In genomic region chr7:84194484-84195260, GRCh38 we compare ENCODE assay signal across 8 cellular contexts. TPM values are rescaled to one million over a fixed set of nuclear protein-coding genes. Genes with fewer than 3 reads are reported as not detected.
DNase-seq lines count a peak whose midpoint lies in the region; ATAC-seq and TF ChIP-seq lines count a peak whose summit lies in the region.

Gene SEMA3A, minus strand, starts transcription at chr7:84194789. Its CDS starts 203 bp downstream, at chr7:84194586.

- DNase-seq in DND-41, result peak; percentile 31
- no peak for DNase-seq in left lobe of liver (ENCODE audit: low spot score)
- no peak for DNase-seq in stimulated activated naive B cell treated with anti-CD40 and anti-IgM and Interleukin-4, amounts not matched to agents 10 μg/mL and 1 μg/mL and 100 μg/mL, for 72 hours
- no peak for DNase-seq in HK-2 (ENCODE audit: unreplicated experiment)

- ATAC-seq in DND-41 (ENCODE audit: insufficient read depth, low read depth), result peak; percentile 71
- ATAC-seq in SK-N-SH treated with all-trans-retinoic acid at 6 μM for 48 hours, result peak; percentile 84
- peak; percentile 46 for ATAC-seq in left lobe of liver
- ATAC-seq in stimulated activated naive B cell treated with anti-CD40 and anti-IgM and Interleukin-4, amounts not matched to agents 10 μg/mL and 1 μg/mL and 100 μg/mL, for 72 hours (replicated peaks), result peak; percentile 41 to 42
- no peak for ATAC-seq in HG02852 (IDR thresholded peaks at IDR 0.05; ENCODE audit: unreplicated experiment)

- H3K27ac Mint-ChIP-seq in dendritic cell treated with granulocyte-macrophage colony-stimulating factor and Interleukin-4, amounts not matched to agents 40 ng/mL and 50 ng/mL, for 4 days, result peak within 1 kb of the TSS; percentile 78
- no peak within 1 kb of the TSS for H3K27ac Mint-ChIP-seq in stimulated activated naive B cell treated with anti-CD40 and anti-IgM and Interleukin-4, amounts not matched to agents 10 μg/mL and 1 μg/mL and 100 μg/mL, for 72 hours

- intact Hi-C loops in dendritic cell treated with granulocyte-macrophage colony-stimulating factor and Interleukin-4, amounts not matched to agents 40 ng/mL and 50 ng/mL, for 4 days (cut with micrococcal nuclease), result no loop called here

- H3K27me3 Mint-ChIP-seq in dendritic cell treated with granulocyte-macrophage colony-stimulating factor and Interleukin-4, amounts not matched to agents 40 ng/mL and 50 ng/mL, for 4 days, result peaks cover 7% of the 10 kb centered on the region
- peaks cover 10 to 24% of the 10 kb centered on the region in 2 donors for H3K27me3 Mint-ChIP-seq in stimulated activated naive B cell treated with anti-CD40 and anti-IgM and Interleukin-4, amounts not matched to agents 10 μg/mL and 1 μg/mL and 100 μg/mL, for 72 hours

- TF ChIP-seq CTCF in DND-41 (IDR thresholded peaks at IDR 0.05; ENCODE audit: borderline replicate concordance, extremely low read depth, low read length, poor library complexity, severe bottlenecking), result no peak

- TF ChIP-seq RAD21 in Ishikawa (IDR thresholded peaks at IDR 0.05; ENCODE audit: low read depth), result no peak

- no peaks in the 10 kb centered on the region for H4K20me1 ChIP-seq in DND-41 (ENCODE audit: insufficient read depth, low read length)

- peak within 1 kb of the TSS; percentile 77 for H3K4me3 Mint-ChIP-seq in dendritic cell treated with granulocyte-macrophage colony-stimulating factor and Interleukin-4, amounts not matched to agents 40 ng/mL and 50 ng/mL, for 4 days
- H3K4me3 Mint-ChIP-seq in stimulated activated naive B cell treated with anti-CD40 and anti-IgM and Interleukin-4, amounts not matched to agents 10 μg/mL and 1 μg/mL and 100 μg/mL, for 72 hours, result peak within 1 kb of the TSS; percentile 74 to 76

- H2AFZ ChIP-seq in DND-41 (ENCODE audit: low read depth, low read length), result peak within 1 kb of the TSS; percentile 42; the same call in 1 of the 2 replicates

- H3K4me1 Mint-ChIP-seq in dendritic cell treated with granulocyte-macrophage colony-stimulating factor and Interleukin-4, amounts not matched to agents 40 ng/mL and 50 ng/mL, for 4 days (ENCODE audit: low read depth), result peaks cover 24% of the 10 kb centered on the region
- peaks cover 3 to 19% of the 10 kb centered on the region in 2 donors for H3K4me1 Mint-ChIP-seq in stimulated activated naive B cell treated with anti-CD40 and anti-IgM and Interleukin-4, amounts not matched to agents 10 μg/mL and 1 μg/mL and 100 μg/mL, for 72 hours

- peaks cover 5% of the 10 kb centered on the region for H3K27me3 ChIP-seq in DND-41 (ENCODE audit: insufficient read depth, low read length, poor library complexity)

- H3K9me3 ChIP-seq in DND-41 (ENCODE audit: insufficient read depth, low read length, severe bottlenecking), result no peaks in the 10 kb centered on the region

- H3K36me3 Mint-ChIP-seq in dendritic cell treated with granulocyte-macrophage colony-stimulating factor and Interleukin-4, amounts not matched to agents 40 ng/mL and 50 ng/mL, for 4 days (ENCODE audit: low read depth), result no peaks in the 10 kb centered on the region
- no peaks in the 10 kb centered on the region for H3K36me3 Mint-ChIP-seq in stimulated activated naive B cell treated with anti-CD40 and anti-IgM and Interleukin-4, amounts not matched to agents 10 μg/mL and 1 μg/mL and 100 μg/mL, for 72 hours

- H3K4me2 ChIP-seq in DND-41 (ENCODE audit: insufficient read depth, low read length), result peak within 1 kb of the TSS; percentile 42; the same call in 1 of the 2 replicates

- no peaks in the 10 kb centered on the region for H3K36me3 ChIP-seq in DND-41 (ENCODE audit: insufficient read depth, low read length)

- H3K27ac ChIP-seq in DND-41 (ENCODE audit: low read length), result no peak within 1 kb of the TSS

- no peaks in the 10 kb centered on the region for H3K9me3 Mint-ChIP-seq in dendritic cell treated with granulocyte-macrophage colony-stimulating factor and Interleukin-4, amounts not matched to agents 40 ng/mL and 50 ng/mL, for 4 days
- no peaks in the 10 kb centered on the region for H3K9me3 Mint-ChIP-seq in stimulated activated naive B cell treated with anti-CD40 and anti-IgM and Interleukin-4, amounts not matched to agents 10 μg/mL and 1 μg/mL and 100 μg/mL, for 72 hours

- peaks cover 5% of the 10 kb centered on the region; the same call in 1 of the 2 replicates for H3K4me1 ChIP-seq in DND-41 (ENCODE audit: insufficient read depth, low read length)

- H3K79me2 ChIP-seq in DND-41 (ENCODE audit: insufficient read depth, low read length), result no peaks in the 10 kb centered on the region

- peak within 1 kb of the TSS in 1 of 2 experiments; percentile 45; a peak in 1 of 4 replicates for H3K4me3 ChIP-seq in DND-41 (ENCODE audit: low read depth in 1 of 2, low read length in 2 of 2)

- TF ChIP-seq EP300 in Ishikawa (IDR thresholded peaks at IDR 0.05; ENCODE audit: borderline replicate concordance), result 0 out of 2 replicates have a peak, but pooled peaks have one; percentile 24

- no peak within 1 kb of the TSS for H3K9ac ChIP-seq in DND-41 (ENCODE audit: low read depth, low read length)

TF ChIP-seq in Ishikawa, 13 proteins besides CTCF, POLR2A, EP300 and RAD21 (continues in another document):
- TF ChIP-seq FOXM1 (IDR thresholded peaks at IDR 0.05; ENCODE audit: borderline replicate concordance, low read depth) (0 out of 2 replicates have a peak, but pooled peaks have one; percentile 50), USF1 (IDR thresholded peaks at IDR 0.05) (no peak), CEBPB (IDR thresholded peaks at IDR 0.05) (peak; percentile 42; the same call in 1 of the 2 replicates), ZBTB7A (IDR thresholded peaks at IDR 0.05; ENCODE audit: low read depth) (no peak), TCF12 (IDR thresholded peaks at IDR 0.05; ENCODE audit: low read depth) (0 out of 2 replicates have a peak, but pooled peaks have one; percentile 49), MAX (IDR thresholded peaks at IDR 0.05) (peak; percentile 61), TEAD4 (IDR thresholded peaks at IDR 0.05) (no peak)

TF ChIP-seq in SK-N-SH treated with all-trans-retinoic acid at 6 μM for 48 hours, 23 proteins besides CTCF, POLR2A, EP300 and RAD21:
- TF ChIP-seq POU6F1 (CRISPR knock-in tag; IDR thresholded peaks at IDR 0.05; ENCODE audit: borderline replicate concordance, low read depth), result 0 out of 2 replicates have a peak, but pooled peaks have one; percentile 36
- TF ChIP-seq ESRRG (CRISPR knock-in tag; IDR thresholded peaks at IDR 0.05), result no peak
TF ChIP-seq in SK-N-SH treated with all-trans-retinoic acid at 6 μM for 48 hours: peak in this region for 1.

RNA-seq across cellular contexts. Expression of gene SEMA3A, which starts in this region (rescaled TPM):
- 0.58 TPM for total RNA-seq in left lobe of liver

Comparison
In these comparisons a context has a peak if more than half of its experiments do, and no peak if none do; other contexts are left out.
1. Peak in ATAC-seq in left lobe of liver; RNA of the gene not detected or under 1 TPM.